ENCODE assay signal across 8 cellular contexts in the genomic region with DNA sequence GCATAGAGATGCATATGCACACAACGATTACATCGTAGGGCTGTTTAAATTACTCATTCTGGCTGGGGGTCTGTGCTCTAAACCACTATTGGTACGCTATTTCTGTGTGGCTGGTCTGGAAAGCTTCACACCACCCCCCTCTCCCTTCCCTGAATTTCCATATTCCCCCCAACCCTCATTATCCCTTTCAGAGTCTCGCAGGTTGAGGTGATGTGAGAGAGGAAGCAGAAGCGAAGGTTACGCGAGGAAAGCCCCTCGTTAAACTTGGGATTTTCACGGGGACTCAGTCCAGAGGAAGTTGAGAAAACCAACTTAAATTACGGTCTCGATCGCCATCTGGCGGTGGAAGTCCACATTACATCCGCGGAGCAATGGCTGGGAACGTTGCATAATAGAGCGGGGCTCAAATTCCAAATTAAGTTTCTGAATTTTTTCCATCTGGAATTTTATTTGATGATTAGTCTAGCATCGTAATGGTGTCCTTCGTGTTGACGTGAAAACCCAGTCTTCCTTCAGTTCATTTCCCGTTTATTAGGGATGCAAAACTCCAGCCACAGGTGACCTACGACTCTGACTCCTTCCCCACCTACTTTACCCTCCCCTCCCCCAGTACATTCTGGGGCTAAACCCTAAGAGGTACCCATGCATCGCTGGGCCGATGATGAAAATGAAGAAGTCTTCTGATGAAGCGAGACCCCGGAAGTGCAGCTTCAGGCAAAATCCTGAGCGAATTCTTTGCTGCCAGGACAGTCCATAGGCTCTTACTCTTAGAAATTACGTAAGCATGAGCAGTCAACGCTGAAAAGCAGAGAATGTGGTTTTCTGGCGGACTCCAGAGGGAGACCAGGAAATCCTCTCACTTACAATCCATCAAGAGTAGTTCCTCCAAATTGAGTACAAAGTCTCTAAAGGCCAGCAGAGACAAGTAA. TPM values are rescaled to one million over a fixed set of nuclear protein-coding genes. Genes with fewer than 3 reads are reported as not detected.
DNase-seq lines count a peak whose midpoint lies in the region; ATAC-seq, FAIRE-seq and TF ChIP-seq lines count a peak whose summit lies in the region.

No MANE protein-coding gene starts in this region.

- no peak for TF ChIP-seq EP300 in SK-N-SH (IDR thresholded peaks at IDR 0.05; ENCODE audit: borderline replicate concordance in 1 of 2, low read depth in 1 of 2, low read length in 1 of 2)

- H3K27ac ChIP-seq in HUES6 (ENCODE audit: low read depth, low read length) (no peak overlapping the region), SK-N-SH (ENCODE audit: low read depth in 2 of 2, low read length in 1 of 2) (no peak overlapping the region), pancreas (no peak overlapping the region), thyroid gland (no peak overlapping the region)

- peak overlapping the region; percentile 92 for H2AFZ ChIP-seq in SK-N-SH (ENCODE audit: low read depth)

- H3K9me3 Mint-ChIP-seq in activated naive CD4-positive, alpha-beta T cell treated with anti-CD3 and anti-CD28 coated beads, Interleukin-2, amount 50 U/mL, for 24 hours: no peaks in the 10 kb centered on the region

- POLR2A ChIA-PET in SK-N-SH (lab: Yijun Ruan, JAX): no interaction called here

- H3K36me3 ChIP-seq in HUES6 (ENCODE audit: control insufficient read depth, insufficient read depth, low read length) (no peaks in the 10 kb centered on the region), SK-N-SH (replicated peaks in 1 of 2; ENCODE audit: control insufficient read depth in 1 of 2, insufficient read depth in 2 of 2, low read length in 1 of 2) (no peaks in the 10 kb centered on the region), pancreas (no peaks in the 10 kb centered on the region), thyroid gland (no peaks in the 10 kb centered on the region)

- no peak for FAIRE-seq in pancreas (lab: Jason Lieb, UNC)

- H3K9me3 ChIP-seq in HUES6 (ENCODE audit: control insufficient read depth, insufficient read depth, low read depth, low read length): no peaks in the 10 kb centered on the region
- H3K9me3 ChIP-seq in SK-N-SH: no peaks in the 10 kb centered on the region
- no peaks in the 10 kb centered on the region for H3K9me3 ChIP-seq in pancreas
- H3K9me3 ChIP-seq in thyroid gland: no peaks in the 10 kb centered on the region

- no peaks in the 10 kb centered on the region for H3K79me2 ChIP-seq in SK-N-SH (ENCODE audit: insufficient read depth)

- H3K4me1 ChIP-seq in HUES6 (ENCODE audit: control insufficient read depth, insufficient read depth, low read length) (peaks cover 7% of the 10 kb centered on the region; the same call in 1 of the 2 replicates), SK-N-SH (ENCODE audit: control insufficient read depth in 1 of 2, insufficient read depth in 2 of 2, low read depth in 1 of 2, low read length in 1 of 2) (no peaks in the 10 kb centered on the region; a peak in 1 of 4 replicates), pancreas (no peaks in the 10 kb centered on the region), thyroid gland (no peaks in the 10 kb centered on the region)

- H3K4me3 ChIP-seq in HUES6 (ENCODE audit: low read depth, low read length) (peak overlapping the region; percentile 40), SK-N-SH (ENCODE audit: low read depth in 2 of 2, low read length in 1 of 2) (peak overlapping the region; percentile 25 to 52), pancreas (no peak overlapping the region), thyroid gland (replicated peaks in 1 of 3) (no peak overlapping the region)

- peaks cover 9% of the 10 kb centered on the region for H3K27me3 Mint-ChIP-seq in activated naive CD4-positive, alpha-beta T cell treated with anti-CD3 and anti-CD28 coated beads, Interleukin-2, amount 50 U/mL, for 24 hours

- H3K4me3 Mint-ChIP-seq in activated naive CD4-positive, alpha-beta T cell treated with anti-CD3 and anti-CD28 coated beads, Interleukin-2, amount 50 U/mL, for 24 hours: peak overlapping the region; percentile 70

- peaks cover 3% of the 10 kb centered on the region; the same call in 1 of the 2 replicates for H3K27me3 ChIP-seq in HUES6 (ENCODE audit: control insufficient read depth, insufficient read depth, low read length)
- H3K27me3 ChIP-seq in SK-N-SH (ENCODE audit: insufficient read depth): peaks cover 37% of the 10 kb centered on the region; the same call in 1 of the 2 replicates
- peaks cover 0 to 14% (median 2%) of the 10 kb centered on the region in 4 donors for H3K27me3 ChIP-seq in pancreas
- no peaks in the 10 kb centered on the region for H3K27me3 ChIP-seq in thyroid gland

- H3K9me2 ChIP-seq in SK-N-SH: no peaks in the 10 kb centered on the region

- CTCF ChIA-PET in SK-N-SH (lab: Yijun Ruan, JAX): interaction anchor here (0.6 to 2.6 kb wide), 13 partner anchors 10 to 558 kb away, joined by 3 to 21 read pairs (median 3); a partner anchor contains a TSS

- TF ChIP-seq CTCF in SK-N-SH (IDR thresholded peaks at IDR 0.05): peak; percentile 83
- TF ChIP-seq CTCF in pancreas (IDR thresholded peaks at IDR 0.05): peak; percentile 82 to 91 (median 88)
- TF ChIP-seq CTCF in thyroid gland (IDR thresholded peaks at IDR 0.05): peak; percentile 81 to 92 (median 87)

- 4% methylated on average over 30 of the region's 30 CpGs for WGBS in SK-N-SH (ENCODE audit: low lambda C conversion rate)
- 7 to 8% methylated on average over 30 of the region's 30 CpGs for WGBS in pancreas, 2 donors
- WGBS in thyroid gland, 2 donors: 9 to 10% methylated on average over 30 of the region's 30 CpGs

- H3K36me3 Mint-ChIP-seq in activated naive CD4-positive, alpha-beta T cell treated with anti-CD3 and anti-CD28 coated beads, Interleukin-2, amount 50 U/mL, for 24 hours: peaks cover 3% of the 10 kb centered on the region

- peaks cover 27% of the 10 kb centered on the region for H3K4me1 Mint-ChIP-seq in activated naive CD4-positive, alpha-beta T cell treated with anti-CD3 and anti-CD28 coated beads, Interleukin-2, amount 50 U/mL, for 24 hours

- H4K20me1 ChIP-seq in SK-N-SH (ENCODE audit: insufficient read depth): no peaks in the 10 kb centered on the region

- intact Hi-C loops in Right ventricle myocardium inferior (cut with DNase I) (loop anchor here (2.0 kb wide), 1 partner anchor 384 kb away; no protein-coding TSS in a partner anchor), pancreas (cut with DNase I) (loop anchor here in 2 of 3 donors (5.0 to 10.0 kb wide), 3 partner anchors 372 to 552 kb away; no protein-coding TSS in a partner anchor), thyroid gland (cut with DNase I) (loop anchor here (5.0 to 10.0 kb wide), 2 partner anchors 92 to 385 kb away; no protein-coding TSS in a partner anchor)

- peak overlapping the region; percentile 60 for H3K4me2 ChIP-seq in SK-N-SH

- no peak for TF ChIP-seq POLR2A in thyroid gland (IDR thresholded peaks at IDR 0.05)

- peak; percentile 63 for DNase-seq in DMS114 treated with DMSO at 0.1 percent for 48 hours (lab: John Stamatoyannopoulos, UW; ENCODE audit: unreplicated experiment)
- peak; percentile 48 for DNase-seq in SK-N-SH
- peak; percentile 85 for DNase-seq in Right ventricle myocardium inferior (ENCODE audit: missing footprints)
- DNase-seq in pancreas: peak; percentile 42 to 95 (median 76)
- peak; percentile 66 to 71 for DNase-seq in thyroid gland

- ATAC-seq in Right ventricle myocardium inferior (peak; percentile 67), pancreas (peak; percentile 68 to 90 (median 88)), GM18498 (IDR thresholded peaks at IDR 0.05; ENCODE audit: unreplicated experiment) (no peak)

- TF ChIP-seq RAD21 in SK-N-SH (IDR thresholded peaks at IDR 0.05; ENCODE audit: low read length): peak; percentile 78

- no peak overlapping the region for H3K9ac ChIP-seq in HUES6 (ENCODE audit: low read length)
- H3K9ac ChIP-seq in SK-N-SH: no peak overlapping the region

- no peaks in the 10 kb centered on the region for H3F3A ChIP-seq in SK-N-SH (replicated peaks; ENCODE audit: insufficient read depth)

- H3K27ac Mint-ChIP-seq in activated naive CD4-positive, alpha-beta T cell treated with anti-CD3 and anti-CD28 coated beads, Interleukin-2, amount 50 U/mL, for 24 hours: no peak overlapping the region

TF ChIP-seq in SK-N-SH, 30 proteins besides CTCF, POLR2A, EP300 and RAD21 (continues in another document):
- 0 out of 2 replicates have a peak, but pooled peaks have one; percentile 14 for TF ChIP-seq ELF1 (IDR thresholded peaks at IDR 0.05)

RNA-seq across cellular contexts. Expression of a gene that starts 19.7 kb away (rescaled TPM):
- polyA plus RNA-seq in SK-N-SH (2012; rRNA removed) (not detected in 2 replicates), pancreas (under 1 TPM; 0.38 to 0.53 TPM)
- not detected in 2 replicates for polyA plus RNA-seq in SK-N-SH (2012; cell fraction: cytosol; rRNA removed)
- polyA plus RNA-seq in SK-N-SH (2012; cell fraction: nucleus; rRNA removed): 0.12 TPM in 1 of 2 replicates, not detected in the other
- total RNA-seq in Right ventricle myocardium inferior (not detected), pancreas (under 1 TPM in 2 of 6 donors, not detected in 4; 0.21 to 0.87 TPM), thyroid gland (1 to 10 TPM in 2 of 4 donors, not detected in 2; 1.3 to 1.6 TPM)

RNA-seq across cellular contexts. Expression of a gene that starts 33.8 kb away (rescaled TPM):
- polyA plus RNA-seq in SK-N-SH (2012; rRNA removed) (not detected in 2 replicates), pancreas (not detected)
- polyA plus RNA-seq in SK-N-SH (2012; cell fraction: cytosol; rRNA removed): not detected in 2 replicates
- not detected in 2 replicates for polyA plus RNA-seq in SK-N-SH (2012; cell fraction: nucleus; rRNA removed)
- total RNA-seq in Right ventricle myocardium inferior (3.1 TPM), pancreas (1 to 10 TPM in 2 of 6 donors, under 1 TPM in 3, not detected in 1; 0.35 to 3.8 (median 0.47) TPM), thyroid gland (1 to 10 TPM in 1 of 4 donors, under 1 TPM in 1, not detected in 2; 0.22 to 2.6 TPM)

RNA-seq across cellular contexts. Expression of a gene that starts 41.4 kb away (rescaled TPM):
- polyA plus RNA-seq in SK-N-SH (2012; rRNA removed): 14.0 and 19.9 TPM in 2 replicates
- 10.9 and 11.2 TPM in 2 replicates for polyA plus RNA-seq in SK-N-SH (2012; cell fraction: cytosol; rRNA removed)
- 48.4 and 53.9 TPM in 2 replicates for polyA plus RNA-seq in SK-N-SH (2012; cell fraction: nucleus; rRNA removed)
- total RNA-seq in Right ventricle myocardium inferior: 19.3 TPM
- 10 to 100 TPM in 4 of 6 donors, 1 to 10 TPM in 2; 5.0 to 23.1 (median 12.2) TPM for total RNA-seq in pancreas
- 10 to 100 TPM in 1 of 2 donors, 1 to 10 TPM in 1; 8.8 to 16.9 TPM for polyA plus RNA-seq in pancreas
- 10 to 100 TPM in 1 of 4 donors, 1 to 10 TPM in 3; 6.9 to 31.9 (median 8.2) TPM for total RNA-seq in thyroid gland

RNA-seq across cellular contexts. Expression of a gene that starts 46.7 kb away (rescaled TPM):
- polyA plus RNA-seq in SK-N-SH (2012; rRNA removed): 52.8 and 55.7 TPM in 2 replicates
- 46.3 and 55.0 TPM in 2 replicates for polyA plus RNA-seq in SK-N-SH (2012; cell fraction: cytosol; rRNA removed)
- 36.6 and 41.1 TPM in 2 replicates for polyA plus RNA-seq in SK-N-SH (2012; cell fraction: nucleus; rRNA removed)
- 19.6 TPM for total RNA-seq in Right ventricle myocardium inferior
- 10 to 100 TPM in 5 of 6 donors, 1 to 10 TPM in 1; 7.4 to 40.2 (median 11.8) TPM for total RNA-seq in pancreas
- polyA plus RNA-seq in pancreas: 10 to 100 TPM; 27.9 to 35.2 TPM
- total RNA-seq in thyroid gland: 10 to 100 TPM; 27.1 to 46.1 (median 36.3) TPM

RNA-seq across cellular contexts. Expression of a gene that starts 55.9 kb away (rescaled TPM):
- polyA plus RNA-seq in SK-N-SH (2012; rRNA removed): not detected in 2 replicates
- polyA plus RNA-seq in SK-N-SH (2012; cell fraction: cytosol; rRNA removed): not detected in 2 replicates
- not detected in 2 replicates for polyA plus RNA-seq in SK-N-SH (2012; cell fraction: nucleus; rRNA removed)
- total RNA-seq in Right ventricle myocardium inferior: 2.7 TPM
- total RNA-seq in pancreas: 1 to 10 TPM in 2 of 6 donors, under 1 TPM in 2, not detected in 2; 0.09 to 6.0 (median 2.3) TPM
- under 1 TPM in 1 of 2 donors, not detected in 1; 0.14 TPM for polyA plus RNA-seq in pancreas
- under 1 TPM in 2 of 4 donors, not detected in 2; 0.33 to 0.94 TPM for total RNA-seq in thyroid gland

Comparison
In these comparisons a context has a peak if more than half of its experiments do, and no peak if none do; other contexts are left out.
1. H3K4me3 ChIP-seq: peak in HUES6 (single experiment) and SK-N-SH (2 of 2); none in pancreas (0 of 4) and thyroid gland (0 of 3).
2. Peak in every context shown above with its lines, with median percentiles within 50 percentile points of each other: DNase-seq and CTCF ChIP-seq.